Comparison of ENCODE assay signal across 1 cellular context in genomic region chr7:30093351-30094019, GRCh38.
TF ChIP-seq lines count a peak whose summit lies in the region.

No MANE protein-coding gene starts in this region.

TF ChIP-seq in K562, 482 proteins besides CTCF, POLR2A, EP300 and RAD21 (continued from another document):
- TF ChIP-seq CEBPG (CRISPR knock-in tag; IDR thresholded peaks at IDR 0.05) (no peak), CEBPG (tag; conservative IDR thresholded peaks at IDR 0.05 in 1 of 2, IDR thresholded peaks at IDR 0.05 in 1 of 2) (0 out of 4 replicates have a peak, but pooled peaks of 1 of the 2 experiments have one; percentile 15), XRCC3 (IDR thresholded peaks at IDR 0.05) (no peak), FOXO4 (CRISPR knock-in tag; IDR thresholded peaks at IDR 0.05) (no peak), SAFB (IDR thresholded peaks at IDR 0.05; ENCODE audit: borderline replicate concordance, low read depth, low read length) (no peak), HNRNPK (IDR thresholded peaks at IDR 0.05; ENCODE audit: low read depth, low read length, poor library complexity, severe bottlenecking) (no peak), PHTF2 (CRISPR knock-in tag; IDR thresholded peaks at IDR 0.05) (no peak), CEBPB (tag; IDR thresholded peaks at IDR 0.05) (peak; percentile 76), MEIS2 (IDR thresholded peaks at IDR 0.05; ENCODE audit: partially characterized antibody) (no peak), BRF1 (IDR thresholded peaks at IDR 0.05; ENCODE audit: borderline replicate concordance, extremely low read depth, insufficient read length) (no peak), UBTF (IDR thresholded peaks at IDR 0.05; ENCODE audit: borderline replicate concordance in 1 of 2, low read depth in 2 of 2, low read length in 2 of 2) (no peak), CBX1 (IDR thresholded peaks at IDR 0.05; ENCODE audit: low read depth) (no peak), ZNF449 (CRISPR knock-in tag; IDR thresholded peaks at IDR 0.05) (no peak), ZNF609 (CRISPR knock-in tag; IDR thresholded peaks at IDR 0.05; ENCODE audit: borderline replicate concordance) (no peak), TBL1XR1 (IDR thresholded peaks at IDR 0.05; ENCODE audit: low read length in 2 of 2) (no peak), E2F5 (CRISPR knock-in tag; IDR thresholded peaks at IDR 0.05) (no peak), ZNF445 (CRISPR knock-in tag; IDR thresholded peaks at IDR 0.05; ENCODE audit: low read depth) (no peak), HMBOX1 (IDR thresholded peaks at IDR 0.05) (peak; percentile 39; the same call in 1 of the 2 replicates)
